In the genomic region with DNA sequence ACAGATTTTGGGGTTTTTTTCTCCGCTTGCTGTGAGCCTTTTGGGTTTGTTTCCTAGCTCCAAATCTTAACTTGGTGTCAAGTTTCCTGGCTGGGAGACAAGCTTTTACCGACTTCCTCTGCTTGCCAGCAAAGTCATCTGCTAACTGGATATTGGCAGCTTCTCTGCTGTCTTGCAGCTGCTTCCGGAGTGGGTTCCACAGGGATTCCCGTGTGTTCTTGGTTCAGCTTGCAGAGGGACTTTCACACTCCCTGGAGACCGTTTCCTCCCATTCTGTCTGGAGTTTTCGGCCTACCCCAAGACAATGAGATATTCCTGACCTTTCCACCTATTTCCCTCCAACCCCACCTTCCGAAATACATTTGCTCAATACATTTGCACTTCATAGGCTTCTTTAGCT, we compare ENCODE assay signal across 8 cellular contexts. TPM values are rescaled to one million over a fixed set of nuclear protein-coding genes. Genes with fewer than 3 reads are reported as not detected.
DNase-seq lines count a peak whose midpoint lies in the region; ATAC-seq and TF ChIP-seq lines count a peak whose summit lies in the region.

No MANE protein-coding gene starts in this region.

- no peak overlapping the region for H3K4me2 ChIP-seq in hepatocyte

- no peak for TF ChIP-seq POLR2A in suprapubic skin (IDR thresholded peaks at IDR 0.05)

- no peaks in the 10 kb centered on the region for H3K9me2 ChIP-seq in hepatocyte (replicated peaks; ENCODE audit: insufficient read depth)

- TF ChIP-seq CTCF in WI38 (IDR thresholded peaks at IDR 0.05; ENCODE audit: low read depth, low read length) (no peak), hepatocyte (IDR thresholded peaks at IDR 0.05; ENCODE audit: poor library complexity) (no peak), suprapubic skin (IDR thresholded peaks at IDR 0.05) (no peak)

- H3K27me3 ChIP-seq in hepatocyte = no peaks in the 10 kb centered on the region
- no peaks in the 10 kb centered on the region for H3K27me3 ChIP-seq in suprapubic skin

- peak overlapping the region; percentile 21; the same call in 1 of the 2 replicates for H3K4me3 ChIP-seq in WI38 (ENCODE audit: low read depth, low read length)
- H3K4me3 ChIP-seq in hepatocyte = no peak overlapping the region
- no peak overlapping the region for H3K4me3 ChIP-seq in suprapubic skin

- no peak overlapping the region for H2AFZ ChIP-seq in hepatocyte

- WGBS in hepatocyte (ENCODE audit: low lambda C conversion rate, missing lambda C conversion rate) = 55% methylated on average over 7 of the region's 7 CpGs
- 12% methylated on average over 7 of the region's 7 CpGs for WGBS in suprapubic skin

- DNase-seq in A172 (ENCODE audit: low spot score) = peak; percentile 76
- peak; percentile 87 for DNase-seq in KBM-7
- DNase-seq in hepatocyte (ENCODE audit: low spot score) = no peak
- DNase-seq in suprapubic skin (ENCODE audit: low spot score in 2 of 2) = peak in 1 of 2 donors; percentile 83
- DNase-seq in NCI-H345 treated with DMSO at 0.1 percent for 48 hours (lab: John Stamatoyannopoulos, UW; ENCODE audit: unreplicated experiment) = no peak

- no peak for TF ChIP-seq EP300 in suprapubic skin (IDR thresholded peaks at IDR 0.05)

- H3K79me2 ChIP-seq in hepatocyte = peaks cover 14% of the 10 kb centered on the region

- H4K20me1 ChIP-seq in hepatocyte (ENCODE audit: insufficient read depth, poor library complexity, severe bottlenecking) = no peaks in the 10 kb centered on the region

- H3K27ac ChIP-seq in hepatocyte (peak overlapping the region; percentile 31), suprapubic skin (peak overlapping the region; percentile 70)

- no peaks in the 10 kb centered on the region for H3K36me3 ChIP-seq in hepatocyte (replicated peaks; ENCODE audit: insufficient read depth, low read depth)
- peaks cover 4% of the 10 kb centered on the region for H3K36me3 ChIP-seq in suprapubic skin

- H3K9me3 ChIP-seq in hepatocyte (ENCODE audit: low read depth) (no peaks in the 10 kb centered on the region), suprapubic skin (no peaks in the 10 kb centered on the region)

- H3K4me1 ChIP-seq in hepatocyte (ENCODE audit: insufficient read depth) (no peaks in the 10 kb centered on the region), suprapubic skin (peaks cover 40% of the 10 kb centered on the region)

- in situ Hi-C loops in KBM-7 (cut with MboI; ENCODE audit: low pct_unique_long_range_greater_than_20kb, low sequenced_read_pairs) = no loop called here

- ATAC-seq in GM19455 (IDR thresholded peaks at IDR 0.05; ENCODE audit: unreplicated experiment) (no peak), HG02884 (IDR thresholded peaks at IDR 0.05; ENCODE audit: unreplicated experiment) (no peak)

RNA-seq across cellular contexts. Expression of gene COLGALT1, which starts 2.2 kb away (rescaled TPM):
- total RNA-seq in A172 (2014; rRNA removed; shearing (Covaris generic)) = 161 and 173 TPM in 2 replicates
- total RNA-seq in hepatocyte = 55.4 and 61.3 TPM in 2 replicates
- polyA plus RNA-seq in hepatocyte = 54.9 and 58.9 TPM in 2 replicates
- total RNA-seq in suprapubic skin = 10 to 100 TPM; 52.4 to 83.8 (median 60.7) TPM

RNA-seq across cellular contexts. Expression of gene PGLS, which starts 41.8 kb away (rescaled TPM):
- 67.3 and 71.1 TPM in 2 replicates for total RNA-seq in A172 (2014; rRNA removed; shearing (Covaris generic))
- 89.9 and 94.4 TPM in 2 replicates for total RNA-seq in hepatocyte
- 98.7 and 122 TPM in 2 replicates for polyA plus RNA-seq in hepatocyte
- 100 to 1,000 TPM in 1 of 4 donors, 10 to 100 TPM in 3; 58.0 to 108 (median 92.9) TPM for total RNA-seq in suprapubic skin

Comparison
In these comparisons a context has a peak if more than half of its experiments do, and no peak if none do; other contexts are left out.
1. DNase-seq: peak in A172 (single experiment) and KBM-7 (single experiment); none in hepatocyte (single experiment) and NCI-H345 treated with DMSO at 0.1 percent for 48 hours (single experiment).